Comparison of ENCODE assay signal across 2 cellular contexts in the genomic region with DNA sequence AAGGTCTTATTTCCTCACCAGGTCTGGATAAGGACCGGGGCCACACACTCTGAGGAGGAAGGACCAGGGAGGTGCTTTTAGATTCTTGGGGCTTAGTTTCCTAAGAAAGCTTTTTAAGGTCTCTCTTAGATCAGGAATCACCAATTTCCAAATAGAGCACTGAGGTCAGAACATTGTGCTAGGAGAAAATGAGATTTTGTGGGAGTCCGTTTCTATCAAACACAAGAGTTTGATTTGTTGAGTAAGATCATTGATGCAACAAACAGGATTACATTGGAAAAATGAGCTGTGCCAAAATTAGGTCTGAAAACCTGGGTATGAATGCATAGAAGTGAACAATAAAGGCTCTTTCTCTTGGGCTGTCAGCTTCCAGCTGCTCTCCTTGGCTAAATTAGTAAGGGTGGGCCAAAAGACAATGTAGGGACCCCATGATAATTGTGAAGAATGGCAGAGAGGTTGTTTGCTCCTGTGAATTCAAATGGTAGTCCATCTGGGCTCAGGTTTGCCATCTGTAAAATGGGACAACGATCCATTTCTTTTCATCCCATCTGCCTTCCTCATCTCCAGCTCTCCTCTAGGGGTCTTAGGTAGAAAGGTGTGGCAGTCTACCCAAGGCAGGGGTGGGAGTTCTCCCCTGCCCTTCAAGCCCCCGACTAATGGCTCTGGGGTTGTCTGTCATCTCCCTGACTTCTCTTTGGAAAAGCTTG.
A peak's percentile ranks its signal among the peaks of the same experiment; 100 is the strongest.
TF ChIP-seq lines count a peak whose summit lies in the region.

No MANE protein-coding gene starts in this region.

TF ChIP-seq in IMR-90, 13 proteins besides CTCF, POLR2A, EP300 and RAD21:
- TF ChIP-seq RCOR1 (IDR thresholded peaks at IDR 0.05; ENCODE audit: insufficient replicate concordance, low read length) = no peak
- TF ChIP-seq NFE2L2 (IDR thresholded peaks at IDR 0.05; ENCODE audit: low read depth, low read length) = no peak

TF ChIP-seq in HepG2, 621 proteins besides CTCF, POLR2A, EP300 and RAD21:
- TF ChIP-seq PTBP1 (IDR thresholded peaks at IDR 0.05; ENCODE audit: low read depth, low read length, poor library complexity, severe bottlenecking) = no peak
- no peak for TF ChIP-seq KAT7 (CRISPR knock-in tag; IDR thresholded peaks at IDR 0.05; ENCODE audit: borderline replicate concordance)
- TF ChIP-seq, protein P1, sequence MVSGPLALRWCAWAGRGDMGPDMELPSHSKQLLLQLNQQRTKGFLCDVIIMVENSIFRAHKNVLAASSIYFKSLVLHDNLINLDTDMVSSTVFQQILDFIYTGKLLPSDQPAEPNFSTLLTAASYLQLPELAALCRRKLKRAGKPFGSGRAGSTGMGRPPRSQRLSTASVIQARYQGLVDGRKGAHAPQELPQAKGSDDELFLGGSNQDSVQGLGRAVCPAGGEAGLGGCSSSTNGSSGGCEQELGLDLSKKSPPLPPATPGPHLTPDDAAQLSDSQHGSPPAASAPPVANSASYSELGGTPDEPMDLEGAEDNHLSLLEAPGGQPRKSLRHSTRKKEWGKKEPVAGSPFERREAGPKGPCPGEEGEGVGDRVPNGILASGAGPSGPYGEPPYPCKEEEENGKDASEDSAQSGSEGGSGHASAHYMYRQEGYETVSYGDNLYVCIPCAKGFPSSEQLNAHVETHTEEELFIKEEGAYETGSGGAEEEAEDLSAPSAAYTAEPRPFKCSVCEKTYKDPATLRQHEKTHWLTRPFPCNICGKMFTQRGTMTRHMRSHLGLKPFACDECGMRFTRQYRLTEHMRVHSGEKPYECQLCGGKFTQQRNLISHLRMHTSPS (CRISPR knock-in tag; IDR thresholded peaks at IDR 0.05; ENCODE audit: low read depth) = no peak
- TF ChIP-seq ETV5 (CRISPR knock-in tag; IDR thresholded peaks at IDR 0.05; ENCODE audit: borderline replicate concordance) = no peak
- no peak for TF ChIP-seq ZNF101 (CRISPR knock-in tag; IDR thresholded peaks at IDR 0.05; ENCODE audit: borderline replicate concordance, low read depth)
- no peak for TF ChIP-seq CBFB (CRISPR knock-in tag; IDR thresholded peaks at IDR 0.05)
- no peak for TF ChIP-seq ZFP82 (CRISPR knock-in tag; IDR thresholded peaks at IDR 0.05; ENCODE audit: borderline replicate concordance)
- TF ChIP-seq ZNF777 (CRISPR knock-in tag; IDR thresholded peaks at IDR 0.05) = no peak
- TF ChIP-seq ZNF629 (CRISPR knock-in tag; conservative IDR thresholded peaks at IDR 0.05) = peak; percentile 90
- 0 out of 2 replicates have a peak, but pooled peaks have one; percentile 67 for TF ChIP-seq CHD4 (IDR thresholded peaks at IDR 0.05; ENCODE audit: borderline replicate concordance, low read length)
- no peak for TF ChIP-seq PAX8 (CRISPR knock-in tag; IDR thresholded peaks at IDR 0.05; ENCODE audit: borderline replicate concordance)
- peak; percentile 76 for TF ChIP-seq ZMYM3 (CRISPR knock-in tag; IDR thresholded peaks at IDR 0.05)
- TF ChIP-seq, protein P2, sequence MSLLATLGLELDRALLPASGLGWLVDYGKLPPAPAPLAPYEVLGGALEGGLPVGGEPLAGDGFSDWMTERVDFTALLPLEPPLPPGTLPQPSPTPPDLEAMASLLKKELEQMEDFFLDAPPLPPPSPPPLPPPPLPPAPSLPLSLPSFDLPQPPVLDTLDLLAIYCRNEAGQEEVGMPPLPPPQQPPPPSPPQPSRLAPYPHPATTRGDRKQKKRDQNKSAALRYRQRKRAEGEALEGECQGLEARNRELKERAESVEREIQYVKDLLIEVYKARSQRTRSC (CRISPR knock-in tag; IDR thresholded peaks at IDR 0.05; ENCODE audit: low read depth) = no peak
- TF ChIP-seq, protein P3, sequence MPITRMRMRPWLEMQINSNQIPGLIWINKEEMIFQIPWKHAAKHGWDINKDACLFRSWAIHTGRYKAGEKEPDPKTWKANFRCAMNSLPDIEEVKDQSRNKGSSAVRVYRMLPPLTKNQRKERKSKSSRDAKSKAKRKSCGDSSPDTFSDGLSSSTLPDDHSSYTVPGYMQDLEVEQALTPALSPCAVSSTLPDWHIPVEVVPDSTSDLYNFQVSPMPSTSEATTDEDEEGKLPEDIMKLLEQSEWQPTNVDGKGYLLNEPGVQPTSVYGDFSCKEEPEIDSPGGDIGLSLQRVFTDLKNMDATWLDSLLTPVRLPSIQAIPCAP (CRISPR knock-in tag; IDR thresholded peaks at IDR 0.05; ENCODE audit: low read depth) = no peak
TF ChIP-seq in HepG2: peak in this region for 3.
